In genomic region chr13:62920181-62920580, GRCh38 we compare ENCODE assay signal across 23 cellular contexts.
"Had no signal": no experiment of that assay in that cellular context is flagged by ENCODE, and none has a peak within 500 bp of the region (broad histone marks: within the 10 kb centered on the region; RNA-seq: fewer than 3 reads in every experiment).

No MANE protein-coding gene starts in this region.

- H3K27ac Mint-ChIP-seq: activated CD4-positive, alpha-beta memory T cell treated with anti-CD3 and anti-CD28 coated beads, Interleukin-2, amount 10 ng/mL, durations not matched to agents 7 days and 5 days; activated naive CD4-positive, alpha-beta T cell treated with anti-CD3 and anti-CD28 coated beads, Interleukin-2, amount 10 ng/mL, durations not matched to agents 7 days and 5 days; activated naive CD8-positive, alpha-beta T cell treated with anti-CD3 and anti-CD28 coated beads for 36 hours; activated T-helper 2 cell treated with anti-CD3 and anti-CD28 coated beads, Interferon-gamma antibody, Interleukin-2, Interleukin-4, amounts not matched to agents 10 μg/mL and 5 μg/mL and 100 μg/mL, durations not matched to agents 14 hours and 24 hours and 36 hours had no signal

- DNase-seq: activated CD4-positive, alpha-beta memory T cell treated with anti-CD3 and anti-CD28 coated beads, Interleukin-2, amount 10 ng/mL, durations not matched to agents 7 days and 5 days; activated CD4-positive, alpha-beta T cell treated with anti-CD3 and anti-CD28 coated beads, Interleukin-2, amount 50 U/mL, for 1 hour; activated CD4-positive, CD25-positive, alpha-beta regulatory T cell; activated gamma-delta T cell treated with Interleukin-2 at 50 U/mL for 16 hours; activated naive CD4-positive, alpha-beta T cell treated with anti-CD3 and anti-CD28 coated beads, Interleukin-2, amount 10 ng/mL, durations not matched to agents 7 days and 5 days; activated naive CD8-positive, alpha-beta T cell treated with anti-CD3 and anti-CD28 coated beads for 36 hours; activated T-cell treated with anti-CD3 and anti-CD28 coated beads for 4 hours; activated T-cell treated with anti-CD3 and anti-CD28 coated beads, Interleukin-2, amount 50 U/mL, for 48 hours; adrenal gland; anterior cingulate cortex; MM.1S; NCI-H1105; NCI-H1436; NCI-H1694 treated with DMSO at 0.1 percent for 48 hours; NCI-H2029 treated with DMSO at 0.1 percent for 48 hours; NCI-H345; NCI-H510A; NCI-H526 treated with DMSO at 0.1 percent for 48 hours; NCI-H82; SIG-M5; T-helper 1 cell had no signal

- H3K4me3 Mint-ChIP-seq: activated CD4-positive, alpha-beta memory T cell treated with anti-CD3 and anti-CD28 coated beads, Interleukin-2, amount 10 ng/mL, durations not matched to agents 7 days and 5 days; activated naive CD4-positive, alpha-beta T cell treated with anti-CD3 and anti-CD28 coated beads, Interleukin-2, amount 10 ng/mL, durations not matched to agents 7 days and 5 days; activated naive CD8-positive, alpha-beta T cell treated with anti-CD3 and anti-CD28 coated beads for 36 hours had no signal

- H3K36me3 Mint-ChIP-seq: activated naive CD4-positive, alpha-beta T cell treated with anti-CD3 and anti-CD28 coated beads, Interleukin-2, amount 10 ng/mL, durations not matched to agents 7 days and 5 days; activated naive CD8-positive, alpha-beta T cell treated with anti-CD3 and anti-CD28 coated beads for 36 hours had no signal

- H3K27me3 ChIP-seq: adrenal gland had no signal

- H3K4me1 ChIP-seq: adrenal gland had no signal

- H3K4me3 ChIP-seq: adrenal gland had no signal

- H3K36me3 ChIP-seq: adrenal gland had no signal

- H3K27ac ChIP-seq: adrenal gland, VCaP had no signal

- H3K4me1 Mint-ChIP-seq: activated CD4-positive, alpha-beta memory T cell treated with anti-CD3 and anti-CD28 coated beads, Interleukin-2, amount 10 ng/mL, durations not matched to agents 7 days and 5 days; activated naive CD4-positive, alpha-beta T cell treated with anti-CD3 and anti-CD28 coated beads, Interleukin-2, amount 10 ng/mL, durations not matched to agents 7 days and 5 days; activated naive CD8-positive, alpha-beta T cell treated with anti-CD3 and anti-CD28 coated beads for 36 hours had no signal

- H3K9me3 Mint-ChIP-seq: activated naive CD8-positive, alpha-beta T cell treated with anti-CD3 and anti-CD28 coated beads for 36 hours had no signal

- H3K27me3 Mint-ChIP-seq: activated CD4-positive, alpha-beta memory T cell treated with anti-CD3 and anti-CD28 coated beads, Interleukin-2, amount 10 ng/mL, durations not matched to agents 7 days and 5 days; activated naive CD4-positive, alpha-beta T cell treated with anti-CD3 and anti-CD28 coated beads, Interleukin-2, amount 10 ng/mL, durations not matched to agents 7 days and 5 days; activated naive CD8-positive, alpha-beta T cell treated with anti-CD3 and anti-CD28 coated beads for 36 hours had no signal
